1 cellular context compared by ENCODE assay signal in the genomic region with DNA sequence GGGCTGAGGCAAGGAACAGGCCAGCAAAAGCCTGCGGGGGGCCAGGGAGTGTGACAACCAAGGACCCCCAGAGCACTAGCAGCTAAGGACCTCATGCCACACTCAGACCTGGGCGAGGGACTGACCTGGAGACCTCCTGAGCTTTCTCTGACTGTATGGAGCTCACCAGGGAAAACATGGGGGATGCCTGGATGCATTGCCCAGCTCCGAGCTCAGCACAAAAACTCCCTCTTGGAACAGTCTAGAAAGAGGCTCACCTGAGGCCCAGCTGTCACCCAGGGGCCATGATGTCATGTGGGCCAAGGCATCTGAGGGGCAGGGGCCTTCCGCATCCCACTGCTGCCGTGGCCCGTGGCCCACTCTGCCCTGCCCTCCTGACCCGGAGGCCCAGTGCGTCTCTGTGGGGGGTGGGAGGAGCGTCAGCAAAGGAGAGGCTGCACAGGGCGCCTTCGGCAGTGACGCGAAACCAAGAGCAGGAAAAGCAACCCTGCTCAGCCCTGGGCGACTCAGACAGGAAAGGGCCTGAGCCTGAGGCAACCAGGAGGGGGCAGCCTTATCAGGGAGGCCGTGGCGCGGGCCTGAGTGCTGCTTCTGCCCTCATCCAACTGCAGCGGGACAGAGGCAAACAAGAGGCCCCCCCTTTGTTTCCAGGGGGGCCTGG.
TF ChIP-seq lines count a peak whose summit lies in the region.

No MANE protein-coding gene starts in this region.

TF ChIP-seq in K562, 482 proteins besides CTCF, POLR2A, EP300 and RAD21:
- TF ChIP-seq, protein P1, sequence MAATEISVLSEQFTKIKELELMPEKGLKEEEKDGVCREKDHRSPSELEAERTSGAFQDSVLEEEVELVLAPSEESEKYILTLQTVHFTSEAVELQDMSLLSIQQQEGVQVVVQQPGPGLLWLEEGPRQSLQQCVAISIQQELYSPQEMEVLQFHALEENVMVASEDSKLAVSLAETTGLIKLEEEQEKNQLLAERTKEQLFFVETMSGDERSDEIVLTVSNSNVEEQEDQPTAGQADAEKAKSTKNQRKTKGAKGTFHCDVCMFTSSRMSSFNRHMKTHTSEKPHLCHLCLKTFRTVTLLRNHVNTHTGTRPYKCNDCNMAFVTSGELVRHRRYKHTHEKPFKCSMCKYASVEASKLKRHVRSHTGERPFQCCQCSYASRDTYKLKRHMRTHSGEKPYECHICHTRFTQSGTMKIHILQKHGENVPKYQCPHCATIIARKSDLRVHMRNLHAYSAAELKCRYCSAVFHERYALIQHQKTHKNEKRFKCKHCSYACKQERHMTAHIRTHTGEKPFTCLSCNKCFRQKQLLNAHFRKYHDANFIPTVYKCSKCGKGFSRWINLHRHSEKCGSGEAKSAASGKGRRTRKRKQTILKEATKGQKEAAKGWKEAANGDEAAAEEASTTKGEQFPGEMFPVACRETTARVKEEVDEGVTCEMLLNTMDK (IDR thresholded peaks at IDR 0.05; ENCODE audit: borderline replicate concordance, insufficient read depth, low read depth, low read length, poor library complexity, severe bottlenecking), result peak; percentile 47
- TF ChIP-seq, protein P2, sequence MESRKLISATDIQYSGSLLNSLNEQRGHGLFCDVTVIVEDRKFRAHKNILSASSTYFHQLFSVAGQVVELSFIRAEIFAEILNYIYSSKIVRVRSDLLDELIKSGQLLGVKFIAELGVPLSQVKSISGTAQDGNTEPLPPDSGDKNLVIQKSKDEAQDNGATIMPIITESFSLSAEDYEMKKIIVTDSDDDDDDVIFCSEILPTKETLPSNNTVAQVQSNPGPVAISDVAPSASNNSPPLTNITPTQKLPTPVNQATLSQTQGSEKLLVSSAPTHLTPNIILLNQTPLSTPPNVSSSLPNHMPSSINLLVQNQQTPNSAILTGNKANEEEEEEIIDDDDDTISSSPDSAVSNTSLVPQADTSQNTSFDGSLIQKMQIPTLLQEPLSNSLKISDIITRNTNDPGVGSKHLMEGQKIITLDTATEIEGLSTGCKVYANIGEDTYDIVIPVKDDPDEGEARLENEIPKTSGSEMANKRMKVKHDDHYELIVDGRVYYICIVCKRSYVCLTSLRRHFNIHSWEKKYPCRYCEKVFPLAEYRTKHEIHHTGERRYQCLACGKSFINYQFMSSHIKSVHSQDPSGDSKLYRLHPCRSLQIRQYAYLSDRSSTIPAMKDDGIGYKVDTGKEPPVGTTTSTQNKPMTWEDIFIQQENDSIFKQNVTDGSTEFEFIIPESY (CRISPR knock-in tag; IDR thresholded peaks at IDR 0.05), result peak; percentile 82
- TF ChIP-seq CHCHD3 (CRISPR knock-in tag; IDR thresholded peaks at IDR 0.05) (no peak), LEF1 (IDR thresholded peaks at IDR 0.05) (no peak)
